17 cellular contexts compared by ENCODE assay signal in genomic region chr6:156840136-156840535, GRCh38.
DNase-seq lines count a peak whose midpoint lies in the region; ATAC-seq, FAIRE-seq and TF ChIP-seq lines count a peak whose summit lies in the region.
"Had no signal": no experiment of that assay in that cellular context is flagged by ENCODE, and none has a peak within 500 bp of the region (broad histone marks: within the 10 kb centered on the region; RNA-seq: fewer than 3 reads in every experiment).

No MANE protein-coding gene starts in this region.

- H3K36me3 ChIP-seq in K562 (ENCODE audit: control insufficient read depth, insufficient read depth, low read length) (peaks cover 4% of the 10 kb centered on the region; the same call in 1 of the 3 replicates), lower lobe of right lung (peaks cover 11% of the 10 kb centered on the region), subcutaneous abdominal adipose tissue (ENCODE audit: control insufficient read depth in 5 of 5, insufficient read depth in 5 of 5, low read length in 5 of 5) (peaks cover 0 to 5% (median 5%) of the 10 kb centered on the region in 5 donors)

- H3K9ac ChIP-seq in K562 (ENCODE audit: insufficient read depth in 1 of 2, low read depth in 2 of 2, low read length in 2 of 2) (peak overlapping the region in 1 of 2 experiments; percentile 49; a peak in 1 of 4 replicates), subcutaneous abdominal adipose tissue (ENCODE audit: low read length in 5 of 5) (peak overlapping the region in 2 of 5 donors; percentile 36 to 59)

- H2AFZ ChIP-seq in K562 (ENCODE audit: low read depth, low read length): no peak overlapping the region

- WGBS in K562 (ENCODE audit: insufficient coverage, low coverage, missing lambda C conversion rate): 27% methylated on average over 8 of the region's 8 CpGs

- H3K9me1 ChIP-seq in K562 (ENCODE audit: control insufficient read depth, insufficient read depth, low read length): no peaks in the 10 kb centered on the region

- POLR2A ChIA-PET in K562 (lab: Yijun Ruan, JAX): interaction anchor here (0.6 to 3.1 kb wide), 7 partner anchors 9 to 220 kb away, joined by 3 to 12 read pairs (median 3); no protein-coding TSS in a partner anchor

- TF ChIP-seq RAD21 in K562 (CRISPR knock-in tag; conservative IDR thresholded peaks at IDR 0.05 in 1 of 2, IDR thresholded peaks at IDR 0.05 in 1 of 2): no peak

- H3K27ac ChIP-seq in K562 (ENCODE audit: extremely low read depth, low read depth, low read length) (peak overlapping the region; percentile 25; the same call in 2 of the 3 replicates), lower lobe of right lung (peak overlapping the region; percentile 10), subcutaneous abdominal adipose tissue (ENCODE audit: low read depth, low read length) (peak overlapping the region; percentile 72), substantia nigra (ENCODE audit: low read depth, low read length, poor library complexity, severe bottlenecking) (no peak overlapping the region)
- H3K27ac ChIP-seq: 22Rv1, VCaP had no signal

- peak overlapping the region; percentile 53 for H3K4me2 ChIP-seq in K562 (ENCODE audit: insufficient read depth, low read length)

- no peak for TF ChIP-seq EP300 in K562 (IDR thresholded peaks at IDR 0.05; ENCODE audit: low read length)

- TF ChIP-seq POLR2A in K562 (conservative IDR thresholded peaks at IDR 0.05): no peak

- H3K9me3 ChIP-seq in K562 (replicated peaks; ENCODE audit: control insufficient read depth, insufficient read depth, low read depth, low read length): no peaks in the 10 kb centered on the region
- no peaks in the 10 kb centered on the region for H3K9me3 ChIP-seq in lower lobe of right lung
- H3K9me3 ChIP-seq in subcutaneous abdominal adipose tissue (ENCODE audit: control insufficient read depth in 5 of 5, low read length in 5 of 5): no peaks in the 10 kb centered on the region

- H4K20me1 ChIP-seq in K562 (replicated peaks; ENCODE audit: control insufficient read depth, insufficient read depth, low read length): peaks cover 18% of the 10 kb centered on the region

- in situ Hi-C loops in K562 (cut with MboI): no loop called here

- peaks cover 15 to 28% of the 10 kb centered on the region in 2 experiments for H3K4me1 ChIP-seq in K562 (replicated peaks in 1 of 2; ENCODE audit: control insufficient read depth in 2 of 2, insufficient read depth in 2 of 2, low read length in 2 of 2)
- H3K4me1 ChIP-seq in lower lobe of right lung: peaks cover 59% of the 10 kb centered on the region
- peaks cover 5 to 44% (median 38%) of the 10 kb centered on the region in 5 donors for H3K4me1 ChIP-seq in subcutaneous abdominal adipose tissue (ENCODE audit: control insufficient read depth in 5 of 5, insufficient read depth in 5 of 5, low read length in 5 of 5)

- BruUV-seq in K562 (replicated peaks; lab: Mats Ljungman, UMichigan): no TSS peak

- CTCF ChIA-PET in K562 (lab: Yijun Ruan, JAX; ENCODE audit: low intra/inter-chr PET ratio): no interaction called here

- ATAC-seq in K562: peak; percentile 64
- ATAC-seq in lower lobe of right lung: no peak
- ATAC-seq in HG03354 (IDR thresholded peaks at IDR 0.05; ENCODE audit: poor library complexity, severe bottlenecking, unreplicated experiment): no peak

- H3K79me2 ChIP-seq in K562 (ENCODE audit: control insufficient read depth, insufficient read depth, low read length): peaks cover 69% of the 10 kb centered on the region

- intact Hi-C loops in K562 (cut with micrococcal nuclease) (loop anchor here (1.0 kb wide), 1 partner anchor 24 kb away; no protein-coding TSS in a partner anchor), lower lobe of right lung (cut with DNase I) (no loop called here)

- TF ChIP-seq CTCF in K562 (IDR thresholded peaks at IDR 0.05 in 2 of 3, conservative IDR thresholded peaks at IDR 0.05 in 1 of 3; ENCODE audit: insufficient read depth in 2 of 3, low read depth in 1 of 3, low read length in 3 of 3) (no peak), lower lobe of right lung (IDR thresholded peaks at IDR 0.05) (no peak)

- DNase-seq in NCI-H82 (lab: John Stamatoyannopoulos, UW) (peak; percentile 17), NCI-H82 treated with DMSO at 0.1 percent for 48 hours (lab: John Stamatoyannopoulos, UW; ENCODE audit: unreplicated experiment) (no peak), K562 (ENCODE audit: extremely low read depth in 1 of 4, low spot score in 3 of 4) (no peak), lower lobe of right lung (no peak), substantia nigra (lab: John Stamatoyannopoulos, UW) (no peak), frontal cortex (ENCODE audit: low spot score in 2 of 2) (no peak)
- DNase-seq: cortex of kidney, DMS153, foreskin melanocyte, H7, NCI-H1417, NCI-H524 had no signal

- no peaks in the 10 kb centered on the region for H3K27me3 ChIP-seq in K562 (ENCODE audit: control insufficient read depth in 2 of 2, insufficient read depth in 2 of 2, low read length in 2 of 2)
- no peaks in the 10 kb centered on the region for H3K27me3 ChIP-seq in lower lobe of right lung (ENCODE audit: low read depth)
- no peaks in the 10 kb centered on the region for H3K27me3 ChIP-seq in subcutaneous abdominal adipose tissue (ENCODE audit: control insufficient read depth in 5 of 5, insufficient read depth in 4 of 5, low read length in 5 of 5)

- H3K4me3 ChIP-seq in K562 (no peak overlapping the region), lower lobe of right lung (no peak overlapping the region), subcutaneous abdominal adipose tissue (ENCODE audit: low read depth in 1 of 5, low read length in 5 of 5) (peak overlapping the region in 1 of 5 donors; percentile 42)
- H3K4me3 ChIP-seq: GM12878 had no signal

- FAIRE-seq in K562 (lab: Jason Lieb, UNC) (peak; percentile 55), frontal cortex (lab: Jason Lieb, UNC) (no peak)
- FAIRE-seq: GM12878 had no signal

TF ChIP-seq in K562, 482 proteins besides CTCF, POLR2A, EP300 and RAD21:
- TF ChIP-seq PHF20 (IDR thresholded peaks at IDR 0.05; ENCODE audit: partially characterized antibody): no peak
- no peak for TF ChIP-seq RFX1 (IDR thresholded peaks at IDR 0.05)
- no peak for TF ChIP-seq E2F5 (CRISPR knock-in tag; IDR thresholded peaks at IDR 0.05)
TF ChIP-seq in K562: peak in this region for 0.
